In the genomic region with DNA sequence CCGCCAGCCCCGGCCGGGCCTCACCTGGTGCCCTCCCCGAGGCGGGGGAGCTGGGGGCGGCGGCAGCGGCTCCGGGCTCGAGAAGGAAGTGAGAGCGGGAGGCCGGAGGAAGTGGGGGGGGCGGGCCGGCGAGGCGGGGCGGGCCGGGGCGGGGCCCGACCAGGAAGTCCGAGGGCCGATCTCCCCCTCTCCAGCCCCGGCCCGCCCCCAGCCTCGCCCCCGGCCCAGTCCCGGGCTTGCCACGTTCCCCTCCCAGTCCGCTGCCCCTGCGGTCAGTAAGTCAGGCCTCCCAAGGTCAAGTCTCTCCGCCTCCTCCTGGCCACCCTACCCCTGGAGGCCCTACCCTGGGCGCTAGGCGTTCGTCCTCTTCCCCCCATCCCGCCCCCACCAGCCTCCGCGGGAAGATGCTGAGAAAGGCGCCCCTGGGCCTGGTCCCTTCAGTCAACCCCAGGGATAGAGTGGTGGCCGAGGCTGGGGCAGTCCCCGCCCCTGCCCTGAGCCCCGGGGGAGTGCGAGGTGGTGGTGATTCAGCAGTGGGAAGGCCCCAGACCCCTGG, we compare ENCODE assay signal across 8 cellular contexts. TPM values are rescaled to one million over a fixed set of nuclear protein-coding genes. Genes with fewer than 3 reads are reported as not detected.
DNase-seq lines count a peak whose midpoint lies in the region; ATAC-seq and FAIRE-seq lines count a peak whose summit lies in the region.

A gene (minus strand): TSS at position 90 of the 556 bp plus-strand sequence. CDS start 12,821 bp downstream, outside the sequence.

- CTCF ChIA-PET in CD8-positive, alpha-beta memory T cell (lab: Charles Lee) = interaction anchor here (0.8 to 14.4 kb wide), 23 partner anchors 10 to 234 kb away, joined by 3 to 297 read pairs (median 5); a partner anchor contains a TSS

- H3K4me3 ChIP-seq in CD8-positive, alpha-beta memory T cell (ENCODE audit: low read length) = peak within 1 kb of the TSS; percentile 69
- H3K4me3 ChIP-seq in NT2/D1 (ENCODE audit: insufficient read length, low read depth) (peak within 1 kb of the TSS; percentile 80), neuron (ENCODE audit: low read length) (peak within 1 kb of the TSS; percentile 61)

- no peaks in the 10 kb centered on the region for H3K9me3 Mint-ChIP-seq in CD8-positive, alpha-beta memory T cell

- no peaks in the 10 kb centered on the region for H3K36me3 ChIP-seq in CD8-positive, alpha-beta memory T cell (ENCODE audit: insufficient read depth, low read length)
- peaks cover 27% of the 10 kb centered on the region for H3K36me3 ChIP-seq in NT2/D1 (ENCODE audit: insufficient read depth, insufficient read length, low read length)
- no peaks in the 10 kb centered on the region for H3K36me3 ChIP-seq in neuron (ENCODE audit: insufficient read depth, low read length)

- H3K27me3 ChIP-seq in CD8-positive, alpha-beta memory T cell (ENCODE audit: insufficient read depth, low read length, poor library complexity, severe bottlenecking) = no peaks in the 10 kb centered on the region
- H3K27me3 ChIP-seq in NT2/D1 (ENCODE audit: insufficient read depth, insufficient read length) = no peaks in the 10 kb centered on the region
- no peaks in the 10 kb centered on the region for H3K27me3 ChIP-seq in neuron (ENCODE audit: insufficient read depth, low read length)

- FAIRE-seq in frontal cortex (lab: Jason Lieb, UNC) = no peak

- peak within 1 kb of the TSS; percentile 87 for H3K9ac ChIP-seq in NT2/D1 (ENCODE audit: insufficient read length, low read depth)

- peak within 1 kb of the TSS; percentile 91 for H2AFZ ChIP-seq in neuron (ENCODE audit: low read depth, low read length)

- H3K36me3 Mint-ChIP-seq in CD8-positive, alpha-beta memory T cell = peaks cover 0 to 27% (median 5%) of the 10 kb centered on the region in 3 donors

- H3K9me3 ChIP-seq in CD8-positive, alpha-beta memory T cell (ENCODE audit: low read length) = no peaks in the 10 kb centered on the region
- H3K9me3 ChIP-seq in NT2/D1 (ENCODE audit: insufficient read depth, low read length) = no peaks in the 10 kb centered on the region
- no peaks in the 10 kb centered on the region for H3K9me3 ChIP-seq in neuron (ENCODE audit: low read length)

- peaks cover 41 to 55% (median 48%) of the 10 kb centered on the region in 3 donors for H3K4me1 Mint-ChIP-seq in CD8-positive, alpha-beta memory T cell

- H3K27ac ChIP-seq in CD8-positive, alpha-beta memory T cell (ENCODE audit: low read depth, low read length) = peak within 1 kb of the TSS; percentile 86

- peaks cover 39% of the 10 kb centered on the region for H3K4me1 ChIP-seq in CD8-positive, alpha-beta memory T cell (ENCODE audit: insufficient read depth, low read length)
- H3K4me1 ChIP-seq in NT2/D1 (ENCODE audit: insufficient read depth, insufficient read length) (peaks cover 11% of the 10 kb centered on the region), neuron (ENCODE audit: insufficient read depth, low read length) (peaks cover 16% of the 10 kb centered on the region)

- POLR2A ChIA-PET in CD8-positive, alpha-beta memory T cell (lab: Charles Lee) = interaction anchor here (0.5 to 4.7 kb wide), 18 partner anchors 9 to 232 kb away, joined by 3 to 157 read pairs (median 7); a partner anchor contains a TSS

- ATAC-seq in GM19043 (IDR thresholded peaks at IDR 0.05; ENCODE audit: low read depth, unreplicated experiment) (peak; percentile 40), HG03196 (IDR thresholded peaks at IDR 0.05; ENCODE audit: unreplicated experiment) (peak; percentile 52)

- peaks cover 0 to 4% of the 10 kb centered on the region in 2 donors for H3K27me3 Mint-ChIP-seq in CD8-positive, alpha-beta memory T cell

- peak within 1 kb of the TSS; percentile 92 to 96 (median 95) for H3K4me3 Mint-ChIP-seq in CD8-positive, alpha-beta memory T cell

- peak in 3 of 5 donors; percentile 58 to 80 (median 64) for DNase-seq in CD8-positive, alpha-beta memory T cell
- DNase-seq in NT2/D1 (ENCODE audit: low read depth, low spot score) (no peak), activated gamma-delta T cell treated with Interleukin-2 at 50 U/mL for 16 hours (peak; percentile 67), frontal cortex (ENCODE audit: low spot score in 2 of 2) (peak; percentile 90 to 93), NCI-H1694 (lab: John Stamatoyannopoulos, UW) (no peak)

- peak within 1 kb of the TSS; percentile 94 to 99 (median 97) for H3K27ac Mint-ChIP-seq in CD8-positive, alpha-beta memory T cell

RNA-seq across cellular contexts. Expression of the gene that starts here (rescaled TPM):
- total RNA-seq in CD8-positive, alpha-beta memory T cell = 100 to 1,000 TPM; 170 to 175 TPM
- 229 TPM for polyA plus RNA-seq in CD8-positive, alpha-beta memory T cell
- total RNA-seq in frontal cortex = 1.2 TPM

Comparison
In these comparisons a context has a peak if more than half of its experiments do, and no peak if none do; other contexts are left out.
1. RNA of the gene that starts here (total RNA-seq): 170 to 175 TPM in CD8-positive, alpha-beta memory T cell; 1.2 TPM in frontal cortex (single experiment); every median in the first group is over 10 times any median in the second.
2. DNase-seq: peak in CD8-positive, alpha-beta memory T cell (3 of 5), activated gamma-delta T cell treated with Interleukin-2 at 50 U/mL for 16 hours (single experiment) and frontal cortex (2 of 2); none in NT2/D1 (single experiment) and NCI-H1694 (single experiment).
3. Peak in every context shown above with its lines, with median percentiles within 50 percentile points of each other: H3K4me3 ChIP-seq.